In the genomic region with DNA sequence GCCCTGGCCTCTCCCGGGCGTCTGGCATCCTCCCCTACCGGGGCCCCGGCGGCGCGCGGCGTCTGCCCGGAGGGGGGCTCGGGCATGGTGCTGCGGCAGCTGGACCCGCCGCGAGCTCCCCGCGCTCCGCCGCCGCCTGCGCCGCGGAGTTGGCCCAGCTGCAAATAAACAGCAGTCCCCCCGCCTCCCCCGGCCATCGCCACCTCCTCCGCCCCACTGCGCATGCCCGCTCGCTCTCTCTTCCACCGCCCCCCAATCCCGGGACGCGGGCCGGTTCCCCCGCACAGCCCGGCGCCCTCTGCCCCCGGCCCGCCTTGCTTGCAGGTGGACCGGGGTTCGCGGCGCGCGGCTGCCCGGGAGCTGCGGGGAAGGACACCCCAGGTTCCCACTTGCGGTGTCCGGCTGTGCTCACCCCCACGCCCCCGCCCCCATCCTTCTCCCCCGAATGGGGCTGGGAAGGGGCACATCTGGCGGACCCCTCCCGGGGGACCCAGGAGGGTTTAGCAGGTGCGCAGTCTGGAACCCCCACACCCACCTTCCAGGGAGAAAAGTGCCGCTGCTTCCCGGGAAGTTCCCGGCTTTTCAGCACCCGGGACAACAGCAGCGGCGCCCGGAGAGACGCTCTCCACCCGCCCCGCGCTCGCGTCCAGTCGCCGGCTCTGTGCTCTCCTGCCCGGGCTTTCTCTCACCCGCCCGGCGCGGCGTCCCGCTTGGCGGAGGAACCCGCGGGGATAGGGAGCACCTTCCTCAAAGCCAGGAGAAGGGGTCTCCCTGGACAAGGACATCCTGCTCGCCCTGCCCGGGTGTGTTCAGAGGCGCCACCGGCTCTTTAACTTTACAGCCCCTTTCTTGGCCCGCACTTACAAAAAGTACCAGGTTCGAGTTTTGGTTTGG, we compare ENCODE assay signal across 8 cellular contexts. TPM values are rescaled to one million over a fixed set of nuclear protein-coding genes. Genes with fewer than 3 reads are reported as not detected.
A peak's percentile ranks its signal among the peaks of the same experiment; 100 is the strongest.
DNase-seq lines count a peak whose midpoint lies in the region; ATAC-seq and TF ChIP-seq lines count a peak whose summit lies in the region.

A gene (minus strand): TSS at position 170 of the 894 bp plus-strand sequence. CDS start 191 bp downstream, outside the sequence.

- no peaks in the 10 kb centered on the region for H3K36me3 ChIP-seq in BE2C

- peak within 1 kb of the TSS; percentile 60 to 71 for H3K4me3 Mint-ChIP-seq in stimulated activated naive CD8-positive, alpha-beta T cell treated with anti-CD3 and anti-CD28 coated beads, Interleukin-15, amount 100 ng/mL, for 72 hours
- no peak within 1 kb of the TSS for H3K4me3 Mint-ChIP-seq in stimulated activated effector memory CD8-positive, alpha-beta T cell treated with anti-CD3 and anti-CD28 coated beads, Interleukin-12 subunit alpha, Interleukin-12 subunit beta, amount 100 ng/mL, for 72 hours

- peaks cover 0 to 7% of the 10 kb centered on the region in 2 donors for H3K9me3 Mint-ChIP-seq in stimulated activated naive CD8-positive, alpha-beta T cell treated with anti-CD3 and anti-CD28 coated beads, Interleukin-15, amount 100 ng/mL, for 72 hours
- H3K9me3 Mint-ChIP-seq in stimulated activated effector memory CD8-positive, alpha-beta T cell treated with anti-CD3 and anti-CD28 coated beads, Interleukin-12 subunit alpha, Interleukin-12 subunit beta, amount 100 ng/mL, for 72 hours: peaks cover 7% of the 10 kb centered on the region

- H3K4me3 ChIP-seq in BE2C (ENCODE audit: low read depth, low read length): peak within 1 kb of the TSS; percentile 82
- H3K4me3 ChIP-seq in coronary artery: peak within 1 kb of the TSS; percentile 90

- no peaks in the 10 kb centered on the region for H3K4me1 ChIP-seq in BE2C

- DNase-seq in BE2C (peak; percentile 91), GM20000 (ENCODE audit: low spot score) (peak; percentile 52), NCI-H82 treated with DMSO at 0.1 percent for 48 hours (lab: John Stamatoyannopoulos, UW; ENCODE audit: unreplicated experiment) (peak; percentile 18), coronary artery (ENCODE audit: low spot score) (peak; percentile 78), left lobe of liver (ENCODE audit: low spot score) (peak; percentile 76)
- DNase-seq in stimulated activated naive CD8-positive, alpha-beta T cell treated with anti-CD3 and anti-CD28 coated beads, Interleukin-15, amount 100 ng/mL, for 72 hours: no peak
- no peak for DNase-seq in stimulated activated effector memory CD8-positive, alpha-beta T cell treated with anti-CD3 and anti-CD28 coated beads, Interleukin-12 subunit alpha, Interleukin-12 subunit beta, amount 100 ng/mL, for 72 hours (ENCODE audit: low spot score in 2 of 2)

- H3K27ac Mint-ChIP-seq in stimulated activated naive CD8-positive, alpha-beta T cell treated with anti-CD3 and anti-CD28 coated beads, Interleukin-15, amount 100 ng/mL, for 72 hours: no peak within 1 kb of the TSS
- no peak within 1 kb of the TSS for H3K27ac Mint-ChIP-seq in stimulated activated effector memory CD8-positive, alpha-beta T cell treated with anti-CD3 and anti-CD28 coated beads, Interleukin-12 subunit alpha, Interleukin-12 subunit beta, amount 100 ng/mL, for 72 hours

- TF ChIP-seq CTCF in BE2C (IDR thresholded peaks at IDR 0.05; ENCODE audit: low read depth, low read length) (no peak), GM20000 (IDR thresholded peaks at IDR 0.05; ENCODE audit: extremely low read depth, missing control alignments) (no peak), coronary artery (IDR thresholded peaks at IDR 0.05) (no peak)

- peak within 1 kb of the TSS; percentile 84 to 86 for H3K27ac ChIP-seq in coronary artery

- H3K36me3 Mint-ChIP-seq in stimulated activated effector memory CD8-positive, alpha-beta T cell treated with anti-CD3 and anti-CD28 coated beads, Interleukin-12 subunit alpha, Interleukin-12 subunit beta, amount 100 ng/mL, for 72 hours: no peaks in the 10 kb centered on the region

- peaks cover 6% of the 10 kb centered on the region; the same call in 1 of the 2 replicates for H3K27me3 ChIP-seq in BE2C

- H3K27me3 Mint-ChIP-seq in stimulated activated naive CD8-positive, alpha-beta T cell treated with anti-CD3 and anti-CD28 coated beads, Interleukin-15, amount 100 ng/mL, for 72 hours: peaks cover 54% of the 10 kb centered on the region

- peaks cover 15% of the 10 kb centered on the region for H3K4me1 Mint-ChIP-seq in stimulated activated naive CD8-positive, alpha-beta T cell treated with anti-CD3 and anti-CD28 coated beads, Interleukin-15, amount 100 ng/mL, for 72 hours
- H3K4me1 Mint-ChIP-seq in stimulated activated effector memory CD8-positive, alpha-beta T cell treated with anti-CD3 and anti-CD28 coated beads, Interleukin-12 subunit alpha, Interleukin-12 subunit beta, amount 100 ng/mL, for 72 hours: no peaks in the 10 kb centered on the region

- peak; percentile 80 for ATAC-seq in left lobe of liver
- ATAC-seq in stimulated activated naive CD8-positive, alpha-beta T cell treated with anti-CD3 and anti-CD28 coated beads, Interleukin-15, amount 100 ng/mL, for 72 hours: peak; percentile 42
- no peak for ATAC-seq in stimulated activated effector memory CD8-positive, alpha-beta T cell treated with anti-CD3 and anti-CD28 coated beads, Interleukin-12 subunit alpha, Interleukin-12 subunit beta, amount 100 ng/mL, for 72 hours
- ATAC-seq in HG03175 (IDR thresholded peaks at IDR 0.05; ENCODE audit: unreplicated experiment): no peak

- peaks cover 5% of the 10 kb centered on the region; the same call in 1 of the 2 replicates for H3K9me3 ChIP-seq in BE2C

RNA-seq across cellular contexts. Expression of the gene that starts here (rescaled TPM):
- polyA plus RNA-seq in BE2C (2012; ENCODE audit: insufficient read depth, insufficient read length, low read depth): 9.3 TPM
- total RNA-seq in left lobe of liver: 5.4 TPM

Comparison
In these comparisons a context has a peak if more than half of its experiments do, and no peak if none do; other contexts are left out.
1. DNase-seq: peak in BE2C (single experiment), GM20000 (single experiment), NCI-H82 treated with DMSO at 0.1 percent for 48 hours (single experiment), coronary artery (single experiment) and left lobe of liver (single experiment); none in stimulated activated naive CD8-positive, alpha-beta T cell treated with anti-CD3 and anti-CD28 coated beads, Interleukin-15, amount 100 ng/mL, for 72 hours (0 of 2) and stimulated activated effector memory CD8-positive, alpha-beta T cell treated with anti-CD3 and anti-CD28 coated beads, Interleukin-12 subunit alpha, Interleukin-12 subunit beta, amount 100 ng/mL, for 72 hours (0 of 2).
2. ATAC-seq: peak in left lobe of liver (single experiment) and stimulated activated naive CD8-positive, alpha-beta T cell treated with anti-CD3 and anti-CD28 coated beads, Interleukin-15, amount 100 ng/mL, for 72 hours (single experiment); none in stimulated activated effector memory CD8-positive, alpha-beta T cell treated with anti-CD3 and anti-CD28 coated beads, Interleukin-12 subunit alpha, Interleukin-12 subunit beta, amount 100 ng/mL, for 72 hours (single experiment) and HG03175 (single experiment).